22 cellular contexts compared by ENCODE assay signal in genomic region chr10:128839134-128839533, GRCh38.
"Had no signal": no experiment of that assay in that cellular context is flagged by ENCODE, and none has a peak within 500 bp of the region (broad histone marks: within the 10 kb centered on the region; RNA-seq: fewer than 3 reads in every experiment).

No MANE protein-coding gene starts in this region.

- H3K4me3 ChIP-seq: SJSA1, SK-N-MC had no signal

- H3K4me1 ChIP-seq: SJSA1 had no signal

- H3K27me3 ChIP-seq: SJSA1 had no signal

- H3K36me3 ChIP-seq: SJSA1 had no signal

- DNase-seq: Karpas-422, KG1, MM.1S, MV-4-11, NCI-H1048, NCI-H1105 treated with DMSO at 0.1 percent for 48 hours, NCI-H1417 treated with DMSO at 0.1 percent for 48 hours, NCI-H187, NCI-H2029, NCI-H2081 treated with DMSO at 0.1 percent for 48 hours, NCI-H2171, NCI-H226, NCI-H446, NCI-H510A, NCI-H524 treated with DMSO at 0.1 percent for 48 hours, NCI-H69, NCI-H774, Right ventricle myocardium superior, RPMI8226, SIG-M5 had no signal
